Comparison of ENCODE assay signal across 15 cellular contexts in genomic region chr14:74656964-74657363, GRCh38.
"Had no signal": no experiment of that assay in that cellular context is flagged by ENCODE, and none has a peak within 500 bp of the region (broad histone marks: within the 10 kb centered on the region; RNA-seq: fewer than 3 reads in every experiment).

No MANE protein-coding gene starts in this region.

- H3K4me1 ChIP-seq: body of pancreas, prostate gland had no signal

- H3K36me3 ChIP-seq: prostate gland had no signal

- H3K4me3 ChIP-seq: body of pancreas, coronary artery, prostate gland, suprapubic skin had no signal

- H3K9me3 ChIP-seq: body of pancreas, prostate gland, suprapubic skin had no signal

- ATAC-seq: activated CD4-positive, CD25-positive, alpha-beta regulatory T cell treated with anti-CD3 and anti-CD28 coated beads, Interleukin-2, amount 50 U/mL, for 24 hours; body of pancreas; left ventricle myocardium superior; right cardiac atrium had no signal

- H3K27me3 ChIP-seq: body of pancreas, suprapubic skin had no signal

- H3K27ac ChIP-seq: body of pancreas, prostate gland, suprapubic skin had no signal

- DNase-seq: activated effector memory CD4-positive, alpha-beta T cell treated with Interleukin-2 at 50 U/mL for 16 hours; amygdala; body of pancreas; effector CD4-positive, alpha-beta T cell; head of caudate nucleus; kidney glomerular epithelial cell; left ventricle myocardium superior; mesendoderm; nucleus accumbens; right cardiac atrium; trophoblast cell had no signal
